Comparison of ENCODE assay signal across 8 cellular contexts in the genomic region with DNA sequence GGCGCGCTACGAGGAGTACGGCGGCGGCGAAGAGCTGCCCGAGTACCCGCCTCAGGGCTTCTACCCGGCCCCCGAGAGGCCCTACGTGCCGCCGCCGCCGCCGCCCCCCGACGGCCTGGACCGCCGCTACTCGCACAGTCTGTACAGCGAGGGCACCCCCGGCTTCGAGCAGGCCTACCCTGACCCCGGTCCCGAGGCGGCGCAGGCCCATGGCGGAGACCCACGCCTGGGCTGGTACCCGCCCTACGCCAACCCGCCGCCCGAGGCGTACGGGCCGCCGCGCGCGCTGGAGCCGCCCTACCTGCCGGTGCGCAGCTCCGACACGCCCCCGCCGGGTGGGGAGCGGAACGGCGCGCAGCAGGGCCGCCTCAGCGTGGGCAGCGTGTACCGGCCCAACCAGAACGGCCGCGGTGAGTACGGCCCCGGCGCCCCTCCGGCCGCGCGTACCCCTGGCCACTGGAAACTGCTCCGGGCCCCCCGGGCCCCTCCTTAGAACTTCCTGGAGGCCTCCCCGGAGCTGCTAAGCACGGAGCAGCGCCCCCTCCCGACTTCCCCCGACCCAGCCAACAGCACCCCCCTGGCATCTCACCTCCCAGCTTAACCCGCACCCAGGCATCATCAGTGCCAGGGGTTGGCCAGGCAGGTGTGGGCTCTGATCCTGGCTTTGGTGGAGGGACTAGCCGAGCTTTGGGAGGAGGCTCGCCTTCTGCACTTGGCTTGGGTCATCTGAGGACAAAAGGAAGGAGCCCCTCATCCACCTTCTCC. TPM values are rescaled to one million over a fixed set of nuclear protein-coding genes. Genes with fewer than 3 reads are reported as not detected.
DNase-seq lines count a peak whose midpoint lies in the region; ATAC-seq and TF ChIP-seq lines count a peak whose summit lies in the region.

No MANE protein-coding gene starts in this region.

- H3K9me3 Mint-ChIP-seq in naive thymus-derived CD4-positive, alpha-beta T cell: no peaks in the 10 kb centered on the region
- no peaks in the 10 kb centered on the region for H3K9me3 Mint-ChIP-seq in stimulated activated memory B cell treated with anti-CD40 and anti-IgM and Interleukin-4, amounts not matched to agents 10 μg/mL and 1 μg/mL and 100 μg/mL, for 72 hours

- TF ChIP-seq CTCF in GM13976 (IDR thresholded peaks at IDR 0.05; ENCODE audit: borderline replicate concordance, control extremely low read depth, extremely low read depth, insufficient read depth, missing control alignments): no peak

- H3K27me3 ChIP-seq in naive thymus-derived CD4-positive, alpha-beta T cell (ENCODE audit: control insufficient read depth in 2 of 2, insufficient read depth in 2 of 2, low read length in 2 of 2): no peaks in the 10 kb centered on the region

- no peaks in the 10 kb centered on the region for H3K36me3 Mint-ChIP-seq in naive thymus-derived CD4-positive, alpha-beta T cell
- H3K36me3 Mint-ChIP-seq in stimulated activated memory B cell treated with anti-CD40 and anti-IgM and Interleukin-4, amounts not matched to agents 10 μg/mL and 1 μg/mL and 100 μg/mL, for 72 hours: no peaks in the 10 kb centered on the region

- H3K4me1 Mint-ChIP-seq in naive thymus-derived CD4-positive, alpha-beta T cell: peaks cover 25 to 55% (median 39%) of the 10 kb centered on the region in 7 donors
- peaks cover 35% of the 10 kb centered on the region for H3K4me1 Mint-ChIP-seq in stimulated activated memory B cell treated with anti-CD40 and anti-IgM and Interleukin-4, amounts not matched to agents 10 μg/mL and 1 μg/mL and 100 μg/mL, for 72 hours

- CTCF ChIA-PET in naive thymus-derived CD4-positive, alpha-beta T cell (lab: Charles Lee): interaction anchor here (0.7 to 1.7 kb wide), 10 partner anchors 9 to 54 kb away, joined by 3 to 11 read pairs (median 4); a partner anchor contains a TSS

- peak overlapping the region; percentile 26 to 69 (median 51) for H3K27ac Mint-ChIP-seq in naive thymus-derived CD4-positive, alpha-beta T cell
- peak overlapping the region; percentile 11 for H3K27ac Mint-ChIP-seq in stimulated activated memory B cell treated with anti-CD40 and anti-IgM and Interleukin-4, amounts not matched to agents 10 μg/mL and 1 μg/mL and 100 μg/mL, for 72 hours

- peak overlapping the region; percentile 58 for H3K27ac ChIP-seq in epithelial cell of prostate
- H3K27ac ChIP-seq in naive thymus-derived CD4-positive, alpha-beta T cell (ENCODE audit: low read depth, low read length): peak overlapping the region; percentile 77

- H3K4me1 ChIP-seq in naive thymus-derived CD4-positive, alpha-beta T cell (ENCODE audit: control insufficient read depth in 2 of 2, insufficient read depth in 2 of 2, low read length in 2 of 2): peaks cover 15 to 21% of the 10 kb centered on the region in 2 donors

- peaks cover 0 to 6% (median 0%) of the 10 kb centered on the region in 5 donors for H3K27me3 Mint-ChIP-seq in naive thymus-derived CD4-positive, alpha-beta T cell
- H3K27me3 Mint-ChIP-seq in stimulated activated memory B cell treated with anti-CD40 and anti-IgM and Interleukin-4, amounts not matched to agents 10 μg/mL and 1 μg/mL and 100 μg/mL, for 72 hours: peaks cover 33% of the 10 kb centered on the region

- peak; percentile 93 for ATAC-seq in naive thymus-derived CD4-positive, alpha-beta T cell
- peak; percentile 88 for ATAC-seq in stimulated activated memory B cell treated with anti-CD40 and anti-IgM and Interleukin-4, amounts not matched to agents 10 μg/mL and 1 μg/mL and 100 μg/mL, for 72 hours
- no peak for ATAC-seq in GM18909 (IDR thresholded peaks at IDR 0.05; ENCODE audit: poor library complexity, unreplicated experiment)

- peak overlapping the region; percentile 62 to 83 (median 74) for H3K4me3 Mint-ChIP-seq in naive thymus-derived CD4-positive, alpha-beta T cell
- peak overlapping the region; percentile 73 for H3K4me3 Mint-ChIP-seq in stimulated activated memory B cell treated with anti-CD40 and anti-IgM and Interleukin-4, amounts not matched to agents 10 μg/mL and 1 μg/mL and 100 μg/mL, for 72 hours

- H3K36me3 ChIP-seq in naive thymus-derived CD4-positive, alpha-beta T cell (ENCODE audit: control insufficient read depth in 2 of 3, insufficient read depth in 3 of 3, low read length in 3 of 3): no peaks in the 10 kb centered on the region

- H3K4me3 ChIP-seq in naive thymus-derived CD4-positive, alpha-beta T cell (ENCODE audit: low read length): peak overlapping the region; percentile 74

- H3K9me3 ChIP-seq in naive thymus-derived CD4-positive, alpha-beta T cell (ENCODE audit: control insufficient read depth in 2 of 3, low read length in 3 of 3): no peaks in the 10 kb centered on the region

- DNase-seq in GM13976 (ENCODE audit: low spot score) (peak; percentile 76), NCI-H345 (lab: John Stamatoyannopoulos, UW) (peak; percentile 74), epithelial cell of prostate (ENCODE audit: low read depth, low spot score) (no peak), SHP77 treated with DMSO at 0.1 percent for 48 hours (lab: John Stamatoyannopoulos, UW) (no peak)
- DNase-seq in activated CD8-positive, alpha-beta memory T cell treated with anti-CD3 and anti-CD28 coated beads, Interleukin-2, amount 50 U/mL, for 24 hours (ENCODE audit: extremely low read depth): peak; percentile 36
- DNase-seq in naive thymus-derived CD4-positive, alpha-beta T cell: peak; percentile 69 to 86 (median 84)

- in situ Hi-C loops in GM13976 (cut with MboI; ENCODE audit: low sequenced_read_pairs, unreplicated experiment): no loop called here

- intact Hi-C loops in naive thymus-derived CD4-positive, alpha-beta T cell (cut with micrococcal nuclease): loop anchor here (1.0 to 5.0 kb wide), 6 partner anchors 19 to 1275 kb away; a partner anchor contains a TSS

- POLR2A ChIA-PET in naive thymus-derived CD4-positive, alpha-beta T cell (lab: Charles Lee): interaction anchor here (0.6 to 1.6 kb wide), 8 partner anchors 8 to 1916 kb away, joined by 3 to 6 read pairs (median 3); a partner anchor contains a TSS

RNA-seq across cellular contexts. Expression of a gene that starts 1.4 kb away (rescaled TPM):
- 1 to 10 TPM in 3 of 5 experiments, under 1 TPM in 2; 0.49 to 2.2 (median 1.0) TPM for total RNA-seq in naive thymus-derived CD4-positive, alpha-beta T cell
- 1 to 10 TPM; 1.3 to 2.3 TPM for polyA plus RNA-seq in naive thymus-derived CD4-positive, alpha-beta T cell

RNA-seq across cellular contexts. Expression of a gene that starts 54.3 kb away (rescaled TPM):
- total RNA-seq in naive thymus-derived CD4-positive, alpha-beta T cell: not detected
- not detected for polyA plus RNA-seq in naive thymus-derived CD4-positive, alpha-beta T cell

Comparison
In these comparisons a context has a peak if more than half of its experiments do, and no peak if none do; other contexts are left out.
1. DNase-seq: peak in GM13976 (single experiment), NCI-H345 (single experiment), activated CD8-positive, alpha-beta memory T cell treated with anti-CD3 and anti-CD28 coated beads, Interleukin-2, amount 50 U/mL, for 24 hours (single experiment) and naive thymus-derived CD4-positive, alpha-beta T cell (9 of 9); none in epithelial cell of prostate (single experiment) and SHP77 treated with DMSO at 0.1 percent for 48 hours (single experiment).